ENCODE assay signal across 8 cellular contexts in the genomic region with DNA sequence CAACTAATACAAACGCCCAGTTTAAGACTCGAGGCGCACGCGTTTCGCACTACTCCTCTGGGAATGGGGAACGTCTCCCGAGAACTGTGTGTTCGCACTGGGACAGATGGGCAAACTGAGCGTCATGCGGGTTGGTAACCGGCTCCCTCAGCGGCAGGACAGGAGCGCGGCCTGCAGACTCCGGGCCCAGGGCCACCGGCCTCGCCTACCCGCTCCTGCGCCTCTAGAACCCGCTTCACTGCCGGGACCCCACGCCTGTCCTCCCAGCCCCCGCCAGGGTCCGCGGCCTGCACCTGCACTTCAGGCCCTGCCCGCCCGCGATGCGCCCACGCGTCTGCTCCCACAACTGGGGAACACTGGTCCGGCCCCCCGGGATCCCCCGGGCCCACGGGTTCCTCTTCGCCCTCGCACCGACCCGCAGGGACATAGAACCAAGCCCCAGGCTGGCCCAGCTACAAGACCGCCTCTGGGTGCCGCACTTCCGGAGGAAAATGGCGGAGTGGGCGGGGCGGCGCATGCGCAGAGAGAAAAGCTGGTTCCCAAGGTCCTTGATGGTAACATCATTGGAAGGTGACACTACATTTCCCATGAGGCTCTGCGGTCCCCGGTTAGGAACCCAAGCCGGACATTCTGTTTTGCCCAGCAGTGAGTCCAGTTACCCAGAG. TPM values are rescaled to one million over a fixed set of nuclear protein-coding genes. Genes with fewer than 3 reads are reported as not detected.
A peak's percentile ranks its signal among the peaks of the same experiment; 100 is the strongest.
DNase-seq lines count a peak whose midpoint lies in the region; ATAC-seq and TF ChIP-seq lines count a peak whose summit lies in the region.
"Not testable (repeated sequence)": the region's sequence is repeated elsewhere in the genome, so short reads cannot be mapped to it uniquely, and the experiment has no call there.

A gene (minus strand): TSS at position 459 of the 665 bp plus-strand sequence. CDS start 2,187 bp downstream, outside the sequence.

- not testable (repeated sequence) for H3K4me1 ChIP-seq in mucosa of descending colon (ENCODE audit: low read depth)

- intact Hi-C loops in mucosa of descending colon (cut with DNase I, micrococcal nuclease): not testable (repeated sequence)

- DNase-seq in AG04449 (ENCODE audit: low read depth, low spot score) (peak; percentile 17), GM20000 (ENCODE audit: low spot score) (peak; percentile 50), NCI-H1930 (lab: John Stamatoyannopoulos, UW) (peak; percentile 66 to 79), T-helper 9 cell (peak; percentile 88), fibroblast of mammary gland (ENCODE audit: low read depth) (peak; percentile 81), mucosa of descending colon (peak; percentile 93 to 98 (median 94))
- peak; percentile 87 to 89 for DNase-seq in stimulated activated CD4-positive, alpha-beta T cell treated with anti-CD3 and anti-CD28 coated beads, Interleukin-2, amount 100 ng/mL, for 48 hours

- ATAC-seq in mucosa of descending colon: not testable (repeated sequence)

- H3K36me3 ChIP-seq in mucosa of descending colon (ENCODE audit: low read depth): not testable (repeated sequence)

- CTCF ChIA-PET in AG04449 (lab: Yijun Ruan, JAX): not testable (repeated sequence)

- POLR2A ChIA-PET in AG04449 (lab: Yijun Ruan, JAX): interaction anchor here (0.6 to 1.0 kb wide), 2 partner anchors 24 to 31 kb away, joined by 3 to 4 read pairs; no protein-coding TSS in a partner anchor

- H3K4me1 Mint-ChIP-seq in activated naive CD4-positive, alpha-beta T cell treated with anti-CD3 and anti-CD28 coated beads, Interleukin-2, amount 50 U/mL, for 24 hours: peaks cover 15% of the 10 kb centered on the region

- not testable (repeated sequence) for TF ChIP-seq CTCF in AG04449 (IDR thresholded peaks at IDR 0.05; ENCODE audit: insufficient read depth, low read length, missing control alignments); GM20000 (IDR thresholded peaks at IDR 0.05; ENCODE audit: extremely low read depth, missing control alignments); fibroblast of mammary gland (conservative IDR thresholded peaks at IDR 0.05; ENCODE audit: control insufficient read depth, insufficient read depth, low read depth, low read length); mucosa of descending colon (IDR thresholded peaks at IDR 0.05)

- H3K4me3 ChIP-seq in AG04449 (ENCODE audit: low read depth, low read length) (peak within 1 kb of the TSS; percentile 68), fibroblast of mammary gland (ENCODE audit: control insufficient read depth, low read depth, low read length) (peak within 1 kb of the TSS; percentile 55), mucosa of descending colon (peak within 1 kb of the TSS; percentile 41)

- peak within 1 kb of the TSS; percentile 95 for H3K27ac Mint-ChIP-seq in activated naive CD4-positive, alpha-beta T cell treated with anti-CD3 and anti-CD28 coated beads, Interleukin-2, amount 50 U/mL, for 24 hours

- H3K9me3 ChIP-seq in mucosa of descending colon: not testable (repeated sequence)

- H3K27me3 Mint-ChIP-seq in activated naive CD4-positive, alpha-beta T cell treated with anti-CD3 and anti-CD28 coated beads, Interleukin-2, amount 50 U/mL, for 24 hours: not testable (repeated sequence)

- H3K4me3 Mint-ChIP-seq in activated naive CD4-positive, alpha-beta T cell treated with anti-CD3 and anti-CD28 coated beads, Interleukin-2, amount 50 U/mL, for 24 hours: peak within 1 kb of the TSS; percentile 91

- H3K9me3 Mint-ChIP-seq in activated naive CD4-positive, alpha-beta T cell treated with anti-CD3 and anti-CD28 coated beads, Interleukin-2, amount 50 U/mL, for 24 hours: peaks cover 22% of the 10 kb centered on the region

- peaks cover 25% of the 10 kb centered on the region for H3K36me3 Mint-ChIP-seq in activated naive CD4-positive, alpha-beta T cell treated with anti-CD3 and anti-CD28 coated beads, Interleukin-2, amount 50 U/mL, for 24 hours

RNA-seq across cellular contexts. Expression of the gene that starts here (rescaled TPM):
- total RNA-seq in mucosa of descending colon: 10 to 100 TPM in 2 of 3 donors, 1 to 10 TPM in 1; 9.3 to 15.3 (median 11.1) TPM

Comparison
In these comparisons a context has a peak if more than half of its experiments do, and no peak if none do; other contexts are left out.
1. DNase-seq: peak in every context shown above with its lines; median percentile 94 in mucosa of descending colon; 88 in T-helper 9 cell; 88 in stimulated activated CD4-positive, alpha-beta T cell treated with anti-CD3 and anti-CD28 coated beads, Interleukin-2, amount 100 ng/mL, for 48 hours; 81 in fibroblast of mammary gland; 72 in NCI-H1930; 50 in GM20000; 17 in AG04449.